In the genomic region with DNA sequence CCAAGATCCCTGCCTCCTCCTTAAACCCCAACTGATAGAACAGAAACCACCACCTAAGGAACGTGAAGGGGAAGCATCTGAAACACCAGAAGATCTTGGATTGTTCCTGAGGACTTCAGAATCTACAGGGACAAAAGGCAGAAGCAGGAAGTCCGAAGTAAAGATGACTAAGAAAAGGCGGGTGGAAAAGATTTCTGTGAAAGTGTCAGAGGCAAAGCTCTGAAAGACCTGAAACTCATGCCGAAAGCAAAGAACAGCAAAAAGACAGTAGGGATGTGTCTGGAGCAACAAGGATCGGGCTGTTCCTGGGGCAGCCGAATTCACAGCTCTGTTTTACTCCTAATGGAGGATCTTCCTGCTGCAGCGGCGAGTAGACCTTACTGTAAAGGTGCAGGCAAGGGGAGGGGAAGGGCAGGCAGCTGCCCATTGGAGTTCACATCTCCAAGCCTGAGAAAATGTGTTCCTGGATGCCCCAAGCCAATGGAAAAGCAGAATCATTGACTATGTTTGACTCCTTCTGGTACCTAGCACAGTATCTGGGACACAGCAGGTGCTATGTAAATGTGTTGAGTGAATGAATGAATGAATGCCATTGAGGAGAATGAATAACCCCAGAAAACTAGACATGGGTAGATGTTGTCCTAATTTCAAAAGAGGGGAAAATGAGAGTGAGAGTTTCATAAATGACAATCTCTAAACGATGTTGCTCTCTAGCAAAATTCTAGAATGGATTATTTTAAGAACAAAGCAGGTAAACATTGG, we compare ENCODE assay signal across 8 cellular contexts. TPM values are rescaled to one million over a fixed set of nuclear protein-coding genes. Genes with fewer than 3 reads are reported as not detected.
DNase-seq lines count a peak whose midpoint lies in the region; ATAC-seq and TF ChIP-seq lines count a peak whose summit lies in the region.

No MANE protein-coding gene starts in this region.

- TF ChIP-seq CTCF in fibroblast of pulmonary artery (IDR thresholded peaks at IDR 0.05; ENCODE audit: low read length, missing control alignments) (no peak), omental fat pad (IDR thresholded peaks at IDR 0.05) (no peak)

- H3K4me3 ChIP-seq in fibroblast of pulmonary artery (replicated peaks; ENCODE audit: low read depth, low read length) = peak overlapping the region; percentile 64

- DNase-seq in DMS53 treated with DMSO at 0.1 percent for 48 hours (lab: John Stamatoyannopoulos, UW; ENCODE audit: unreplicated experiment) (peak; percentile 69), SW480 (ENCODE audit: low spot score) (peak; percentile 58), fibroblast of pulmonary artery (ENCODE audit: low read depth) (no peak), omental fat pad (ENCODE audit: low spot score) (no peak), T-helper 9 cell (no peak), AML-193 (lab: John Stamatoyannopoulos, UW) (no peak)

- peak; percentile 3 for ATAC-seq in HG02973 (IDR thresholded peaks at IDR 0.05; ENCODE audit: unreplicated experiment)
- ATAC-seq in omental fat pad (ENCODE audit: low FRiP score) = peak; percentile 11
- ATAC-seq in HG03520 (IDR thresholded peaks at IDR 0.05; ENCODE audit: unreplicated experiment) = no peak

RNA-seq across cellular contexts. Expression of gene PDIA4, which starts 40.4 kb away (rescaled TPM):
- total RNA-seq in omental fat pad = 100 to 1,000 TPM in 1 of 4 donors, 10 to 100 TPM in 3; 57.1 to 114 (median 74.0) TPM

Comparison
In these comparisons a context has a peak if more than half of its experiments do, and no peak if none do; other contexts are left out.
1. DNase-seq: peak in DMS53 treated with DMSO at 0.1 percent for 48 hours (single experiment) and SW480 (single experiment); none in fibroblast of pulmonary artery (single experiment), omental fat pad (single experiment), T-helper 9 cell (single experiment) and AML-193 (0 of 2).